Comparison of ENCODE assay signal across 8 cellular contexts in the genomic region with DNA sequence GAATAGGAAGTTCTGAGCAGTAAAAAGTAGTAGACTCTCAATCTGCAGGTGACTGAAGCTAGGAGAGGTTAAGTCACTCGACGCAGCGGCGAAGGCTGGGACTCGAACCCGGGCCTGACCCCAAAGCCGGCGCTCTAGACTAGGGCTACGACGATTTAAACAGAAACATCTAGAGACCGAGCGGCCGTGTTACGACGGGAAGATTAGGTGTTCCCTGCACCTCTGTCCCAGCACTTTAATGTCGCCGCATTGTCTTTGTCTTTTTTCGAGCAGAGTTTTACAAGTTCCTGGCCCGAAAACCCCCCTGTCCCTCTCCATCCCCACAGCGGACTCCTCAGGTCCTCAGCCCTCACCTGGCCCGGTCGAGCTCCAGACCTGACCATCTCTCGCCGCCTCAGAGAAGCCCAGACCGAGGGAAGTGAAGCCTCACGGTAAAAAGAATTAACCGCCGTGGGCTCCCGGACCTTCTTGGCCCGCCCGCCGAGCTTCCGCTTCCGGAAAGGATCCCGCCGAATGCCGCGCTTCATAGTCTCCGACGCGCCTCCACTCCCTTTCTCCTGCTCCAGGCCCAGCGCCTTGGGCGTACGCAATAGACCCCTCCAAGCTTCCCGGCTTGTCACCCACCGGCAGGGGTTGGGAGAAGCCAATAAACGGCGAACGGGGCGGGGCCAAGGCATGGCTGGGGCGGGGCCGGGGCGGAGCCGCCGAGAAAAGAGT. TPM values are rescaled to one million over a fixed set of nuclear protein-coding genes. Genes with fewer than 3 reads are reported as not detected.
DNase-seq lines count a peak whose midpoint lies in the region; TF ChIP-seq lines count a peak whose summit lies in the region.

A gene with protein sequence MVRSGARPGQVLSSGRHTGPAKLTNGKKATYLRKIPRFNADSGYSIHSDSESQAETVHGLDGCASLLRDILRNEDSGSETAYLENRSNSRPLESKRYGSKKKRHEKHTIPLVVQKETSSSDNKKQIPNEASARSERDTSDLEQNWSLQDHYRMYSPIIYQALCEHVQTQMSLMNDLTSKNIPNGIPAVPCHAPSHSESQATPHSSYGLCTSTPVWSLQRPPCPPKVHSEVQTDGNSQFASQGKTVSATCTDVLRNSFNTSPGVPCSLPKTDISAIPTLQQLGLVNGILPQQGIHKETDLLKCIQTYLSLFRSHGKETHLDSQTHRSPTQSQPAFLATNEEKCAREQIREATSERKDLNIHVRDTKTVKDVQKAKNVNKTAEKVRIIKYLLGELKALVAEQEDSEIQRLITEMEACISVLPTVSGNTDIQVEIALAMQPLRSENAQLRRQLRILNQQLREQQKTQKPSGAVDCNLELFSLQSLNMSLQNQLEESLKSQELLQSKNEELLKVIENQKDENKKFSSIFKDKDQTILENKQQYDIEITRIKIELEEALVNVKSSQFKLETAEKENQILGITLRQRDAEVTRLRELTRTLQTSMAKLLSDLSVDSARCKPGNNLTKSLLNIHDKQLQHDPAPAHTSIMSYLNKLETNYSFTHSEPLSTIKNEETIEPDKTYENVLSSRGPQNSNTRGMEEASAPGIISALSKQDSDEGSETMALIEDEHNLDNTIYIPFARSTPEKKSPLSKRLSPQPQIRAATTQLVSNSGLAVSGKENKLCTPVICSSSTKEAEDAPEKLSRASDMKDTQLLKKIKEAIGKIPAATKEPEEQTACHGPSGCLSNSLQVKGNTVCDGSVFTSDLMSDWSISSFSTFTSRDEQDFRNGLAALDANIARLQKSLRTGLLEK (minus strand): TSS at position 439 of the 717 bp plus-strand sequence. CDS start 56 bp downstream, at position 383.

- H4K20me1 ChIP-seq in H9 (ENCODE audit: control insufficient read depth, insufficient read depth, insufficient read length) (no peaks in the 10 kb centered on the region), MM.1S (ENCODE audit: insufficient read depth, low read length) (no peaks in the 10 kb centered on the region)

- H3K9me2 ChIP-seq in MM.1S (replicated peaks; ENCODE audit: insufficient read depth, low read length) = no peaks in the 10 kb centered on the region

- H3K36me3 ChIP-seq in ES-I3 (ENCODE audit: insufficient read depth, low read length) = no peaks in the 10 kb centered on the region
- no peaks in the 10 kb centered on the region for H3K36me3 ChIP-seq in MM.1S (replicated peaks; ENCODE audit: insufficient read depth, low read length)
- H3K36me3 ChIP-seq in stomach = peaks cover 0 to under 1% (median 0%) of the 10 kb centered on the region in 4 donors

- H3K27me3 Mint-ChIP-seq in H9 (ENCODE audit: low read depth) (peaks cover 34% of the 10 kb centered on the region), neural crest cell (ENCODE audit: low read depth) (peaks cover 15% of the 10 kb centered on the region)

- no peak within 1 kb of the TSS for H3K23ac ChIP-seq in H9 (ENCODE audit: insufficient read length, low read depth, low read length)

- DNase-seq in H9 (peak; percentile 99), MM.1S (peak; percentile 82), SIG-M5 treated with dmso at 0.1 percent for 504 hours (lab: John Stamatoyannopoulos, UW; ENCODE audit: unreplicated experiment) (peak; percentile 96), activated gamma-delta T cell (lab: John Stamatoyannopoulos, UW) (peak; percentile 48), foreskin fibroblast (peak; percentile 93 to 96), neural crest cell (ENCODE audit: low read depth, low spot score) (peak; percentile 92), stomach (peak; percentile 88)

- H2AFZ ChIP-seq in H9 (ENCODE audit: low read length) = peak within 1 kb of the TSS; percentile 88
- peak within 1 kb of the TSS; percentile 84 for H2AFZ ChIP-seq in MM.1S (ENCODE audit: low read length)

- no peak within 1 kb of the TSS for H2BK12ac ChIP-seq in H9 (ENCODE audit: insufficient read length, low read depth, low read length)

- peaks cover 7% of the 10 kb centered on the region for H3F3A ChIP-seq in MM.1S (ENCODE audit: insufficient read depth, low read length)

- H3K79me2 ChIP-seq in H9 (ENCODE audit: insufficient read depth, low read length) (peaks cover 2% of the 10 kb centered on the region; the same call in 1 of the 2 replicates), MM.1S (ENCODE audit: low read length) (peaks cover 18% of the 10 kb centered on the region; the same call in 1 of the 2 replicates)

- peaks cover 0 to 11% (median 3%) of the 10 kb centered on the region in 3 experiments; a peak in 2 of 7 replicates for H3K36me3 Mint-ChIP-seq in H9 (ENCODE audit: insufficient read depth in 1 of 3, low read depth in 3 of 3)
- peaks cover 3% of the 10 kb centered on the region for H3K36me3 Mint-ChIP-seq in neural crest cell (ENCODE audit: low read depth)

- H3K4me1 ChIP-seq in ES-I3 (ENCODE audit: insufficient read depth, low read length) (0 out of 2 replicates have a peak, but pooled peaks cover 3% of the 10 kb centered on the region), H9 (ENCODE audit: insufficient read depth, low read length) (no peaks in the 10 kb centered on the region), MM.1S (ENCODE audit: low read length) (peaks cover 16% of the 10 kb centered on the region), stomach (peaks cover 7 to 17% (median 9%) of the 10 kb centered on the region in 4 donors)

- intact Hi-C loops in stomach (cut with DNase I; ENCODE audit: low total_unique reads) = no loop called here

- H3K27me3 ChIP-seq in H9 (ENCODE audit: insufficient read depth, low read length) (no peaks in the 10 kb centered on the region), MM.1S (replicated peaks; ENCODE audit: insufficient read depth, low read length) (peaks cover 10% of the 10 kb centered on the region; the same call in 1 of the 2 replicates), stomach (no peaks in the 10 kb centered on the region)

- no peaks in the 10 kb centered on the region for H3K9me3 ChIP-seq in ES-I3 (ENCODE audit: control insufficient read depth, insufficient read depth, low read length)
- H3K9me3 ChIP-seq in H9 (ENCODE audit: control insufficient read depth, low read depth, low read length) = no peaks in the 10 kb centered on the region
- H3K9me3 ChIP-seq in MM.1S (replicated peaks; ENCODE audit: insufficient read depth, low read length) = no peaks in the 10 kb centered on the region
- H3K9me3 ChIP-seq in stomach = no peaks in the 10 kb centered on the region

- H3K9ac ChIP-seq in ES-I3 (ENCODE audit: low read depth, low read length) = peak within 1 kb of the TSS; percentile 94
- H3K9ac ChIP-seq in H9 (ENCODE audit: extremely low read depth, insufficient read length, low read length) = peak within 1 kb of the TSS; percentile 89
- H3K9ac ChIP-seq in MM.1S (ENCODE audit: low read length) = peak within 1 kb of the TSS; percentile 85

- H3K18ac ChIP-seq in H9 (ENCODE audit: insufficient read length, low read depth, low read length) = peak within 1 kb of the TSS; percentile 97

- H2AK5ac ChIP-seq in H9 (ENCODE audit: insufficient read length, low read length) = no peak within 1 kb of the TSS

- H3K4me2 ChIP-seq in H9 (ENCODE audit: insufficient read depth, insufficient read length, low read length) (peak within 1 kb of the TSS; percentile 27), MM.1S (ENCODE audit: low read depth, low read length) (peak within 1 kb of the TSS; percentile 88)

- H3K4ac ChIP-seq in H9 (ENCODE audit: low read depth, low read length) = no peak within 1 kb of the TSS; the same call in 1 of the 2 replicates

- peak within 1 kb of the TSS; percentile 98 for H3K14ac ChIP-seq in H9 (ENCODE audit: insufficient read depth, low read length)

- WGBS in H9 (ENCODE audit: extremely low coverage, insufficient read length, low lambda C conversion rate) = no CpG with 5 or more reads among the region's 55 CpGs
- 0 to 1% (median 0%) methylated on average over 53 to 55 of the region's 55 CpGs for WGBS in stomach, 5 donors

- no peak for TF ChIP-seq CTCF in H9 (conservative IDR thresholded peaks at IDR 0.05)
- no peak for TF ChIP-seq CTCF in MM.1S (IDR thresholded peaks at IDR 0.05; ENCODE audit: low read length)
- no peak for TF ChIP-seq CTCF in foreskin fibroblast (IDR thresholded peaks at IDR 0.05; ENCODE audit: low read depth, low read length)
- no peak for TF ChIP-seq CTCF in neural crest cell (conservative IDR thresholded peaks at IDR 0.05)
- TF ChIP-seq CTCF in stomach (IDR thresholded peaks at IDR 0.05) = no peak

- H3K23me2 ChIP-seq in H9 (ENCODE audit: insufficient read length, low read depth, low read length, poor library complexity, severe bottlenecking) = peaks cover 2% of the 10 kb centered on the region

- no peaks in the 10 kb centered on the region for H3K79me1 ChIP-seq in H9 (ENCODE audit: insufficient read depth, low read depth, low read length, poor library complexity, severe bottlenecking)

- H2BK5ac ChIP-seq in H9 (ENCODE audit: insufficient read length, low read length) = peak within 1 kb of the TSS; percentile 65

- H3K4me3 Mint-ChIP-seq in H9 = peak within 1 kb of the TSS; percentile 97 to 98
- H3K4me3 Mint-ChIP-seq in neural crest cell = peak within 1 kb of the TSS; percentile 100

- no peak within 1 kb of the TSS for H4K5ac ChIP-seq in H9 (ENCODE audit: insufficient read length, low read depth, low read length)

- peak in 1 of 4 donors; percentile 45 for TF ChIP-seq POLR2A in stomach (IDR thresholded peaks at IDR 0.05)

- peak within 1 kb of the TSS; percentile 16 for H2BK120ac ChIP-seq in H9 (ENCODE audit: low read depth, low read length, poor library complexity, severe bottlenecking)

- H4K91ac ChIP-seq in H9 (ENCODE audit: insufficient read length, low read depth, low read length) = no peak within 1 kb of the TSS

- peak within 1 kb of the TSS; percentile 76 for H3K27ac ChIP-seq in H9 (ENCODE audit: insufficient read length, low read depth, low read length)
- H3K27ac ChIP-seq in MM.1S (ENCODE audit: low read length) = peak within 1 kb of the TSS; percentile 83
- peak within 1 kb of the TSS; percentile 74 to 90 (median 89) for H3K27ac ChIP-seq in stomach

- peak within 1 kb of the TSS; percentile 99 to 100 (median 99) for H3K27ac Mint-ChIP-seq in H9
- H3K27ac Mint-ChIP-seq in neural crest cell (ENCODE audit: unreplicated experiment) = peak within 1 kb of the TSS; percentile 100

- H2BK20ac ChIP-seq in H9 (ENCODE audit: low read depth, low read length, poor library complexity, severe bottlenecking) = no peak within 1 kb of the TSS

- H3K4me3 ChIP-seq in MM.1S (ENCODE audit: low read length) (peak within 1 kb of the TSS; percentile 74), foreskin fibroblast (ENCODE audit: low read depth in 1 of 2, low read length in 2 of 2) (peak within 1 kb of the TSS; percentile 87 to 98), stomach (peak within 1 kb of the TSS; percentile 65 to 85 (median 72))

- H3K4me1 Mint-ChIP-seq in H9 (peaks cover 12 to 17% of the 10 kb centered on the region in 2 experiments), neural crest cell (peaks cover 36% of the 10 kb centered on the region)

- TF ChIP-seq EP300 in stomach (IDR thresholded peaks at IDR 0.05) = no peak

- no peaks in the 10 kb centered on the region for H3K9me3 Mint-ChIP-seq in H9
- H3K9me3 Mint-ChIP-seq in neural crest cell = peaks cover 3% of the 10 kb centered on the region

- no peak within 1 kb of the TSS for H3K56ac ChIP-seq in H9 (ENCODE audit: insufficient read length, low read depth, low read length)

- no peak within 1 kb of the TSS for H2BK15ac ChIP-seq in H9 (ENCODE audit: low read depth, low read length)

- peak within 1 kb of the TSS; percentile 46 for H3T11ph ChIP-seq in H9 (ENCODE audit: low read length)

- no peak within 1 kb of the TSS for H4K8ac ChIP-seq in H9 (replicated peaks; ENCODE audit: insufficient read length, low read depth, low read length)

RNA-seq across cellular contexts. Expression of the gene that starts here (rescaled TPM):
- 58.1 and 62.5 TPM in 2 replicates for total RNA-seq in H9 (2021)
- 113 and 117 TPM in 2 replicates for total RNA-seq in neural crest cell
- total RNA-seq in stomach = 100 to 1,000 TPM in 2 of 5 donors, 10 to 100 TPM in 3; 47.3 to 127 (median 97.2) TPM
- polyA plus RNA-seq in stomach = 10 to 100 TPM in 1 of 3 donors, 1 to 10 TPM in 2; 3.9 to 23.6 (median 6.9) TPM

Comparison
In these comparisons a context has a peak if more than half of its experiments do, and no peak if none do; other contexts are left out.
1. Peak in every context shown above with its lines: DNase-seq, H3K4me3 ChIP-seq and H3K27ac ChIP-seq.
2. DNase-seq: peak in every context shown above with its lines; median percentile 99 in H9; 96 in SIG-M5 treated with dmso at 0.1 percent for 504 hours; 94 in foreskin fibroblast; 92 in neural crest cell; 88 in stomach; 82 in MM.1S; 48 in activated gamma-delta T cell.